11 cellular contexts compared by ENCODE assay signal in the genomic region with DNA sequence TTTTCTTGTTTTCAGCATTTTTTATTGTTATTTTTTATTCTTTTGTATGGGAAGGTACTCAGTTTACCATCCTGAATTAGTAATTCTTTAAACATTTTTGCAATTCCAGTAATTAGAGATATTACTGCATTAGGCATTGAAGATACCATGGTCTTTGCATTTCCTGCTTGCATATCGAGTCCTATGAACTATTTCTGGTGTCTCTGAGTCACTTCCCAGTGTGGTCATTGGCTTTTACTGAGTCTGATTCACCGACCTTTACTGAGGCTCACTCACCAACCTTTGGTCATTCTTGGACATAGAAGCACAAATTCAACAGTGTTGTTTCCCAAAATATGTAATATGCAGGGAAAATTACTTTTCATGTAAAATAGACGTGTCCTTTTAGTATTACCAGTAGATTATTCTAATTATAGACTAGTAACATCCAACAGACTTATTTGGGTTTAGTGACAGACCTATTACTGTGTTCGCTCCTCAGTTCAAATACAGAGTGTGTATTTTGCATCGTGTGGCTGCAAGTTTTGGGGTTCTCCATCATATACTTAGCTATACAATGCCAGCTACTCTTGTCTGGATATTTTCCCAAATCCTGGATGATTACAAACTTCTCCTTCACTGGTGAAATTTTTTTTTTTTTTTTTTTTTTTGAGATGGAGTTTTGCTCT.
DNase-seq lines count a peak whose midpoint lies in the region; ATAC-seq and TF ChIP-seq lines count a peak whose summit lies in the region.
"Had no signal": no experiment of that assay in that cellular context is flagged by ENCODE, and none has a peak within 500 bp of the region (broad histone marks: within the 10 kb centered on the region; RNA-seq: fewer than 3 reads in every experiment).

No MANE protein-coding gene starts in this region.

- H4K91ac ChIP-seq in mesenchymal stem cell (ENCODE audit: low read length), result no peak overlapping the region

- TF ChIP-seq CTCF in astrocyte of the cerebellum (IDR thresholded peaks at IDR 0.05; ENCODE audit: low read depth, low read length, missing control alignments) (no peak), heart left ventricle (IDR thresholded peaks at IDR 0.05) (no peak), nephron progenitor cell (IDR thresholded peaks at IDR 0.05) (no peak)

- H2BK120ac ChIP-seq in mesenchymal stem cell (ENCODE audit: low read depth, low read length), result no peak overlapping the region

- no peak overlapping the region for H2AFZ ChIP-seq in mesenchymal stem cell (ENCODE audit: low read depth, low read length)

- no peak overlapping the region for H2BK5ac ChIP-seq in mesenchymal stem cell (ENCODE audit: low read depth, low read length, poor library complexity, severe bottlenecking)

- H3K4me3 Mint-ChIP-seq in nephron progenitor cell, result no peak overlapping the region
- H3K4me3 Mint-ChIP-seq: dendritic cell treated with granulocyte-macrophage colony-stimulating factor and Interleukin-4, amounts not matched to agents 40 ng/mL and 50 ng/mL, for 4 days had no signal

- H2AK5ac ChIP-seq in mesenchymal stem cell (ENCODE audit: low read length, severe bottlenecking), result no peak overlapping the region

- H3K9me3 ChIP-seq in mesenchymal stem cell (ENCODE audit: control insufficient read depth, low read length) (peaks cover 3% of the 10 kb centered on the region), heart left ventricle (no peaks in the 10 kb centered on the region)
- H3K9me3 ChIP-seq: right atrium auricular region had no signal

- DNase-seq in CD1c-positive myeloid dendritic cell (ENCODE audit: extremely low spot score), result peak; percentile 56
- DNase-seq in HT-29 (ENCODE audit: low spot score), result peak; percentile 26
- peak; percentile 74 for DNase-seq in astrocyte of the cerebellum (ENCODE audit: low read depth)
- peak; percentile 85 for DNase-seq in mesenchymal stem cell
- DNase-seq in heart left ventricle, result no peak
- DNase-seq in nephron progenitor cell, result no peak
- no peak for DNase-seq in DMS53 treated with DMSO at 0.1 percent for 48 hours (lab: John Stamatoyannopoulos, UW; ENCODE audit: unreplicated experiment)
- DNase-seq: NCI-H2081 treated with DMSO at 0.1 percent for 48 hours had no signal

- H3K4me1 Mint-ChIP-seq in nephron progenitor cell, result peaks cover 5% of the 10 kb centered on the region

- no peaks in the 10 kb centered on the region for H3K79me1 ChIP-seq in mesenchymal stem cell (replicated peaks; ENCODE audit: low read length, poor library complexity, severe bottlenecking)

- H3K4ac ChIP-seq in mesenchymal stem cell (ENCODE audit: low read depth in 1 of 2, low read length in 2 of 2), result no peak overlapping the region

- H3K36me3 Mint-ChIP-seq in nephron progenitor cell (ENCODE audit: low read depth), result no peaks in the 10 kb centered on the region

- no peaks in the 10 kb centered on the region for H3K27me3 ChIP-seq in mesenchymal stem cell (ENCODE audit: control insufficient read depth in 1 of 2, insufficient read depth in 1 of 2, low read length in 2 of 2)
- H3K27me3 ChIP-seq in heart left ventricle, result peaks cover 0 to 19% (median 0%) of the 10 kb centered on the region in 9 donors
- H3K27me3 ChIP-seq: right atrium auricular region had no signal

- peaks cover 15% of the 10 kb centered on the region for H3K9me3 Mint-ChIP-seq in nephron progenitor cell
- H3K9me3 Mint-ChIP-seq: dendritic cell treated with granulocyte-macrophage colony-stimulating factor and Interleukin-4, amounts not matched to agents 40 ng/mL and 50 ng/mL, for 4 days had no signal

- H3K4me3 ChIP-seq in astrocyte of the cerebellum (ENCODE audit: low read depth, low read length) (no peak overlapping the region), mesenchymal stem cell (ENCODE audit: insufficient read depth in 1 of 2, low read depth in 1 of 2, low read length in 2 of 2) (no peak overlapping the region), heart left ventricle (no peak overlapping the region)
- H3K4me3 ChIP-seq: right atrium auricular region had no signal

- no peak for ATAC-seq in heart left ventricle
- no peak for ATAC-seq in GM21360 (IDR thresholded peaks at IDR 0.05; ENCODE audit: unreplicated experiment)

- H3K27ac ChIP-seq in mesenchymal stem cell (ENCODE audit: low read length, poor library complexity, severe bottlenecking), result peak overlapping the region; percentile 75
- H3K27ac ChIP-seq in heart left ventricle, result no peak overlapping the region
- H3K27ac ChIP-seq: right atrium auricular region had no signal

- no peak overlapping the region for H4K8ac ChIP-seq in mesenchymal stem cell (ENCODE audit: low read length)

- H2BK12ac ChIP-seq in mesenchymal stem cell (ENCODE audit: low read length in 2 of 2), result no peak overlapping the region

- peaks cover 4% of the 10 kb centered on the region for H3K4me1 ChIP-seq in mesenchymal stem cell (ENCODE audit: control insufficient read depth, insufficient read depth, low read depth, low read length)
- H3K4me1 ChIP-seq in heart left ventricle, result peaks cover 0 to 9% (median 0%) of the 10 kb centered on the region in 12 donors
- H3K4me1 ChIP-seq: right atrium auricular region had no signal

- WGBS in mesenchymal stem cell, result 0% methylated on average over 2 of the region's 5 CpGs
- whole genome bisulfite sequencing in heart left ventricle, 4 donors, result 57 to 67% (median 62%) methylated on average over 5 of the region's 5 CpGs

- intact Hi-C loops in heart left ventricle (cut with DNase I), result no loop called here

- in situ Hi-C loops in astrocyte of the cerebellum (cut with HindIII; ENCODE audit: low sequenced_read_pairs), result no loop called here

- H3K23ac ChIP-seq in mesenchymal stem cell (ENCODE audit: low read length in 2 of 2), result no peak overlapping the region

- no peak overlapping the region for H3K18ac ChIP-seq in mesenchymal stem cell (ENCODE audit: low read depth in 1 of 2, low read length in 2 of 2)

- H3K27ac Mint-ChIP-seq in nephron progenitor cell, result no peak overlapping the region
- H3K27ac Mint-ChIP-seq: dendritic cell treated with granulocyte-macrophage colony-stimulating factor and Interleukin-4, amounts not matched to agents 40 ng/mL and 50 ng/mL, for 4 days had no signal

- H3K36me3 ChIP-seq in mesenchymal stem cell (ENCODE audit: control insufficient read depth in 1 of 2, insufficient read depth in 2 of 2, low read depth in 1 of 2, low read length in 2 of 2) (no peaks in the 10 kb centered on the region), heart left ventricle (no peaks in the 10 kb centered on the region)
- H3K36me3 ChIP-seq: right atrium auricular region had no signal

- no peak overlapping the region for H2BK15ac ChIP-seq in mesenchymal stem cell (ENCODE audit: low read depth, poor library complexity, severe bottlenecking)

- peak overlapping the region; percentile 44 for H3K9ac ChIP-seq in mesenchymal stem cell (ENCODE audit: low read length)

- H3K27me3 Mint-ChIP-seq in nephron progenitor cell (ENCODE audit: low read depth, poor library complexity), result peaks cover 6% of the 10 kb centered on the region

- TF ChIP-seq POLR2A in heart left ventricle (IDR thresholded peaks at IDR 0.05), result no peak

- H3K4me2 ChIP-seq in mesenchymal stem cell (ENCODE audit: low read length, poor library complexity, severe bottlenecking), result no peak overlapping the region

- no peak overlapping the region for H3K14ac ChIP-seq in mesenchymal stem cell (ENCODE audit: low read length in 2 of 2)

Comparison
In these comparisons a context has a peak if more than half of its experiments do, and no peak if none do; other contexts are left out.
1. DNase-seq: peak in CD1c-positive myeloid dendritic cell (single experiment), HT-29 (single experiment), astrocyte of the cerebellum (single experiment) and mesenchymal stem cell (single experiment); none in heart left ventricle (0 of 5), nephron progenitor cell (single experiment) and DMS53 treated with DMSO at 0.1 percent for 48 hours (single experiment).